In genomic region chr17:29707212-29707571, GRCh38 we compare ENCODE assay signal across 1 cellular context.
TF ChIP-seq lines count a peak whose summit lies in the region.

No MANE protein-coding gene starts in this region.

TF ChIP-seq in K562, 482 proteins besides CTCF, POLR2A, EP300 and RAD21 (continued from another document):
- no peak for TF ChIP-seq ZNF518B (CRISPR knock-in tag; IDR thresholded peaks at IDR 0.05)
- TF ChIP-seq ZNF644 (tag; IDR thresholded peaks at IDR 0.05; ENCODE audit: low read depth): 0 out of 2 replicates have a peak, but pooled peaks have one; percentile 11
- TF ChIP-seq ZBTB11 (CRISPR knock-in tag; IDR thresholded peaks at IDR 0.05): peak in 1 of 3 experiments; percentile 52; a peak in 1 of 6 replicates
- 0 out of 3 replicates have a peak, but pooled peaks of 1 of the 2 experiments have one; percentile 2 for TF ChIP-seq CBX3 (IDR thresholded peaks at IDR 0.05; ENCODE audit: borderline replicate concordance in 1 of 2, low read length in 2 of 2)
- TF ChIP-seq ZNF449 (CRISPR knock-in tag; IDR thresholded peaks at IDR 0.05): no peak
- no peak for TF ChIP-seq RCOR1 (IDR thresholded peaks at IDR 0.05; ENCODE audit: borderline replicate concordance in 1 of 2, low read depth in 2 of 2, low read length in 2 of 2)
- TF ChIP-seq ZFP91 (CRISPR knock-in tag; IDR thresholded peaks at IDR 0.05): no peak
- TF ChIP-seq SMARCB1 (IDR thresholded peaks at IDR 0.05; ENCODE audit: insufficient read length, low read depth): no peak
- no peak for TF ChIP-seq HNRNPUL1 (IDR thresholded peaks at IDR 0.05; ENCODE audit: low read length)
- TF ChIP-seq MBD1 (CRISPR knock-in tag; IDR thresholded peaks at IDR 0.05): no peak
- TF ChIP-seq ZBTB2 (IDR thresholded peaks at IDR 0.05): no peak
- 0 out of 2 replicates have a peak, but pooled peaks have one; percentile 4 for TF ChIP-seq GABPA (tag; conservative IDR thresholded peaks at IDR 0.05; ENCODE audit: low read depth)
